In the genomic region with DNA sequence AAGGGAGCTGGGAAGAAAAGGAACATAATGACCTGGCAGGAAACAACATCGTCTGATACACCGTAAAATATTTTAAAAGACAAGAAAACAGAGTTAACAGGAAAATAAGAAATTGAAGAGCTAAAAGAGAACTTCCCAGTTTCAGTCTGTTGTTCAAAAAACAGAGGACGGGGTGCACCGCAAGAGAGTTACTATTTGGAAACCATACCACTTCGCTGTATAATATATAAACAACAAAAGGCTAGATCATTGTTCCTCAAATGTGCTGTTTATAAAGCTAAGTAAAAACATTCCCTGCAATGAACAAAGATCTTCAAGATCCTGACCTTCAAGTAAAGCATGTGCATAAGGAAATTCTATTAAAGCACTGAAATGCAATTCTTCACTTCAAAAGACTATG, we compare ENCODE assay signal across 10 cellular contexts. TPM values are rescaled to one million over a fixed set of nuclear protein-coding genes. Genes with fewer than 3 reads are reported as not detected.
DNase-seq lines count a peak whose midpoint lies in the region; ATAC-seq, FAIRE-seq and TF ChIP-seq lines count a peak whose summit lies in the region.
"Had no signal": no experiment of that assay in that cellular context is flagged by ENCODE, and none has a peak within 500 bp of the region (broad histone marks: within the 10 kb centered on the region; RNA-seq: fewer than 3 reads in every experiment).

No MANE protein-coding gene starts in this region.

- H3K9ac ChIP-seq in HepG2 (ENCODE audit: insufficient read depth, low read depth, low read length), result peak overlapping the region; percentile 95

- 28% methylated on average over 5 of the region's 5 CpGs for WGBS in HepG2 (ENCODE audit: low lambda C conversion rate)
- 9 to 10% methylated on average over 5 of the region's 5 CpGs for WGBS in upper lobe of left lung, 2 donors

- peaks cover 56% of the 10 kb centered on the region for H4K20me1 ChIP-seq in HepG2 (ENCODE audit: insufficient read depth, low read length)

- no peak overlapping the region for H2AFZ ChIP-seq in HepG2 (ENCODE audit: low read length)

- no peaks in the 10 kb centered on the region for H3K9me3 ChIP-seq in HepG2 (ENCODE audit: low read length)
- no peaks in the 10 kb centered on the region for H3K9me3 ChIP-seq in upper lobe of left lung

- no peak for TF ChIP-seq EP300 in HepG2 (IDR thresholded peaks at IDR 0.05; ENCODE audit: low read depth in 2 of 2, low read length in 2 of 2)
- no peak for TF ChIP-seq EP300 in HepG2 (CRISPR knock-in tag; IDR thresholded peaks at IDR 0.05; ENCODE audit: borderline replicate concordance)
- no peak for TF ChIP-seq EP300 in upper lobe of left lung (IDR thresholded peaks at IDR 0.05)

- ATAC-seq in HepG2 (no peak), upper lobe of left lung (ENCODE audit: low FRiP score in 2 of 2) (no peak), GM21528 (IDR thresholded peaks at IDR 0.05; ENCODE audit: low FRiP score, unreplicated experiment) (no peak)

- POLR2A ChIA-PET in HepG2 (lab: Yijun Ruan, JAX), result no interaction called here

- peak overlapping the region; percentile 87 for H3K4me2 ChIP-seq in HepG2 (ENCODE audit: low read depth, low read length)

- H3K36me3 Mint-ChIP-seq in activated naive CD4-positive, alpha-beta T cell treated with anti-CD3 and anti-CD28 coated beads for 36 hours (ENCODE audit: low read depth), result peaks cover 14% of the 10 kb centered on the region
- peaks cover 16% of the 10 kb centered on the region for H3K36me3 Mint-ChIP-seq in activated naive CD8-positive, alpha-beta T cell treated with anti-CD3 and anti-CD28 coated beads for 36 hours

- H3K36me3 ChIP-seq in HepG2 (replicated peaks in 1 of 2; ENCODE audit: control insufficient read depth in 1 of 2, insufficient read depth in 2 of 2, low read length in 2 of 2), result peaks cover 0 to 11% of the 10 kb centered on the region in 2 experiments; a peak in 2 of 5 replicates
- no peaks in the 10 kb centered on the region for H3K36me3 ChIP-seq in upper lobe of left lung

- no TSS peak for BruUV-seq in HepG2 (replicated peaks; lab: Mats Ljungman, UMichigan)

- H3K27ac ChIP-seq in HepG2 (ENCODE audit: extremely low read length, insufficient read depth, low read length) (peak overlapping the region; percentile 94), upper lobe of left lung (peak overlapping the region; percentile 95 to 99 (median 97))

- CTCF ChIA-PET in activated naive CD4-positive, alpha-beta T cell treated with anti-CD3 and anti-CD28 coated beads for 36 hours (lab: Charles Lee), result interaction anchor here (0.6 to 2.1 kb wide), 8 partner anchors 12 to 190 kb away, joined by 3 to 11 read pairs (median 3); no protein-coding TSS in a partner anchor
- CTCF ChIA-PET in HepG2 (lab: Yijun Ruan, JAX; ENCODE audit: low intra/inter-chr PET ratio, low total read pairs), result interaction anchor here (1.2 to 1.8 kb wide), 2 partner anchors 55 to 128 kb away, joined by 3 to 9 read pairs; no protein-coding TSS in a partner anchor

- H3K79me2 ChIP-seq in HepG2 (ENCODE audit: insufficient read depth, low read length), result peaks cover 77% of the 10 kb centered on the region

- no peak for FAIRE-seq in HepG2 (lab: Jason Lieb, UNC)
- FAIRE-seq: G401.6 had no signal

- no peak for TF ChIP-seq RAD21 in HepG2 (CRISPR knock-in tag; IDR thresholded peaks at IDR 0.05)

- in situ Hi-C loops in HepG2 (cut with HindIII; ENCODE audit: extremely low pct_ligation_motif_present, low pct_unique_long_range_greater_than_20kb), result no loop called here

- H3K4me3 ChIP-seq in HepG2 (replicated peaks in 1 of 3; ENCODE audit: insufficient read depth in 1 of 3, low read depth in 2 of 3, low read length in 3 of 3), result peak overlapping the region; percentile 83 to 97 (median 96); a peak in 5 of 6 replicates
- peak overlapping the region; percentile 48 to 91 (median 73) for H3K4me3 ChIP-seq in upper lobe of left lung

- peak overlapping the region; percentile 94 for H3K27ac Mint-ChIP-seq in activated naive CD4-positive, alpha-beta T cell treated with anti-CD3 and anti-CD28 coated beads for 36 hours
- peak overlapping the region; percentile 100 for H3K27ac Mint-ChIP-seq in activated naive CD8-positive, alpha-beta T cell treated with anti-CD3 and anti-CD28 coated beads for 36 hours

- intact Hi-C loops in activated naive CD4-positive, alpha-beta T cell treated with anti-CD3 and anti-CD28 coated beads for 36 hours (cut with micrococcal nuclease), result loop anchor here (2.0 to 5.0 kb wide), 4 partner anchors 33 to 577 kb away; no protein-coding TSS in a partner anchor
- intact Hi-C loops in HepG2 (cut with micrococcal nuclease; ENCODE audit: unreplicated experiment), result loop anchor here (2.0 to 5.0 kb wide), 4 partner anchors 13 to 188 kb away; partner anchors contain the start of gene C1D

- TF ChIP-seq CTCF in HepG2 (CRISPR knock-in tag; IDR thresholded peaks at IDR 0.05), result no peak
- no peak for TF ChIP-seq CTCF in upper lobe of left lung (IDR thresholded peaks at IDR 0.05)

- H3K9me3 Mint-ChIP-seq in activated naive CD4-positive, alpha-beta T cell treated with anti-CD3 and anti-CD28 coated beads for 36 hours, result no peaks in the 10 kb centered on the region
- no peaks in the 10 kb centered on the region for H3K9me3 Mint-ChIP-seq in activated naive CD8-positive, alpha-beta T cell treated with anti-CD3 and anti-CD28 coated beads for 36 hours

- H3K27me3 ChIP-seq in HepG2 (ENCODE audit: control insufficient read depth in 1 of 2, insufficient read depth in 2 of 2, low read length in 2 of 2), result no peaks in the 10 kb centered on the region; a peak in 1 of 5 replicates
- no peaks in the 10 kb centered on the region for H3K27me3 ChIP-seq in upper lobe of left lung

- peak overlapping the region; percentile 97 for H3K4me3 Mint-ChIP-seq in activated naive CD4-positive, alpha-beta T cell treated with anti-CD3 and anti-CD28 coated beads for 36 hours
- peak overlapping the region; percentile 97 for H3K4me3 Mint-ChIP-seq in activated naive CD8-positive, alpha-beta T cell treated with anti-CD3 and anti-CD28 coated beads for 36 hours

- TF ChIP-seq POLR2A in HepG2 (IDR thresholded peaks at IDR 0.05; ENCODE audit: insufficient read depth in 1 of 2, low read depth in 2 of 2, low read length in 2 of 2) (no peak), upper lobe of left lung (IDR thresholded peaks at IDR 0.05) (no peak)

- peaks cover 55% of the 10 kb centered on the region for H3K4me1 ChIP-seq in HepG2 (ENCODE audit: insufficient read depth, low read length)
- H3K4me1 ChIP-seq in upper lobe of left lung, result peaks cover 52 to 66% (median 55%) of the 10 kb centered on the region in 4 donors

- no peak for DNase-seq in activated naive CD4-positive, alpha-beta T cell treated with anti-CD3 and anti-CD28 coated beads for 36 hours
- no peak for DNase-seq in activated naive CD4-positive, alpha-beta T cell treated with anti-CD3 and anti-CD28 coated beads, Interleukin-2, amount 50 U/mL, for 16 hours
- no peak for DNase-seq in activated naive CD8-positive, alpha-beta T cell treated with anti-CD3 and anti-CD28 coated beads for 36 hours
- DNase-seq in HepG2 (ENCODE audit: low spot score) (no peak), upper lobe of left lung (no peak), NCI-H2171 treated with DMSO at 0.1 percent for 48 hours (lab: John Stamatoyannopoulos, UW) (no peak), GOT3 (lab: John Stamatoyannopoulos, UW) (no peak)
- DNase-seq: NCI-H69 had no signal

- peaks cover 29% of the 10 kb centered on the region for H3K4me1 Mint-ChIP-seq in activated naive CD4-positive, alpha-beta T cell treated with anti-CD3 and anti-CD28 coated beads for 36 hours (ENCODE audit: low read depth)
- H3K4me1 Mint-ChIP-seq in activated naive CD8-positive, alpha-beta T cell treated with anti-CD3 and anti-CD28 coated beads for 36 hours, result peaks cover 20% of the 10 kb centered on the region

- H3K27me3 Mint-ChIP-seq in activated naive CD4-positive, alpha-beta T cell treated with anti-CD3 and anti-CD28 coated beads for 36 hours (ENCODE audit: low read depth), result no peaks in the 10 kb centered on the region
- no peaks in the 10 kb centered on the region for H3K27me3 Mint-ChIP-seq in activated naive CD8-positive, alpha-beta T cell treated with anti-CD3 and anti-CD28 coated beads for 36 hours

TF ChIP-seq in HepG2, 621 proteins besides CTCF, POLR2A, EP300 and RAD21 (continues in another document):
- TF ChIP-seq ZEB1 (IDR thresholded peaks at IDR 0.05; ENCODE audit: insufficient replicate concordance, low read depth) (no peak), SATB2 (CRISPR knock-in tag; IDR thresholded peaks at IDR 0.05) (no peak), ZNF562 (CRISPR knock-in tag; IDR thresholded peaks at IDR 0.05; ENCODE audit: borderline replicate concordance) (no peak), FOXA1 (IDR thresholded peaks at IDR 0.05) (no peak), FOXA1 (CRISPR knock-in tag; IDR thresholded peaks at IDR 0.05) (no peak), ZNF160 (CRISPR knock-in tag; IDR thresholded peaks at IDR 0.05) (no peak), FOSL2 (CRISPR knock-in tag; IDR thresholded peaks at IDR 0.05) (no peak)

RNA-seq across cellular contexts. Expression of gene PPP3R1, which starts 2.1 kb away (rescaled TPM):
- total RNA-seq in activated naive CD4-positive, alpha-beta T cell treated with anti-CD3 and anti-CD28 coated beads for 36 hours, result 10 to 100 TPM; 61.3 to 63.5 TPM
- 10 to 100 TPM; 80.8 to 93.2 TPM for total RNA-seq in activated naive CD8-positive, alpha-beta T cell treated with anti-CD3 and anti-CD28 coated beads for 36 hours
- total RNA-seq in HepG2 (2016; rRNA removed; fragmentation: Illumina TruSeq; extraction: Trizol) (25.7 and 42.3 TPM in 2 replicates), upper lobe of left lung (10 to 100 TPM; 14.7 to 56.6 (median 45.4) TPM)
- 8.3 and 8.5 TPM in 2 replicates for total RNA-seq in HepG2 (2016; cell fraction: cytosol; rRNA removed; fragmentation: Illumina TruSeq; extraction: Trizol; ENCODE audit: low read depth)
- 27.2 and 43.7 TPM in 2 replicates for total RNA-seq in HepG2 (2016; cell fraction: insoluble cytoplasmic fraction; rRNA removed; fragmentation: Illumina TruSeq; extraction: Trizol)
- total RNA-seq in HepG2 (2016; cell fraction: membrane; rRNA removed; fragmentation: Illumina TruSeq; extraction: Trizol), result 28.3 and 35.0 TPM in 2 replicates
- 26.7 and 28.8 TPM in 2 replicates for total RNA-seq in HepG2 (2016; cell fraction: nucleus; rRNA removed; fragmentation: Illumina TruSeq; extraction: Trizol)
- 10.5 and 11.6 TPM in 2 replicates for polyA plus RNA-seq in HepG2 (2011; rRNA removed)
- 4.7 and 9.2 TPM in 2 replicates for polyA plus RNA-seq in HepG2 (2011; cell fraction: cytosol; rRNA removed)
- polyA plus RNA-seq in HepG2 (2011; cell fraction: nucleus; rRNA removed), result 4.5 and 5.9 TPM in 2 replicates
- 45.6 and 57.9 TPM in 2 replicates for polyA plus RNA-seq in HepG2 (2012)
- 4.1 and 4.4 TPM in 2 replicates for polyA plus RNA-seq in HepG2 (2016; cell fraction: cytosol; fragmentation: Illumina TruSeq; extraction: Trizol; ENCODE audit: low read depth)
- 62.1 and 62.9 TPM in 2 replicates for polyA plus RNA-seq in HepG2 (2016; cell fraction: insoluble cytoplasmic fraction; fragmentation: Illumina TruSeq; extraction: Trizol; ENCODE audit: low read depth)
- 17.2 and 17.6 TPM in 2 replicates for polyA plus RNA-seq in HepG2 (2016; cell fraction: membrane; fragmentation: Illumina TruSeq; extraction: Trizol; ENCODE audit: low read depth)
- 41.0 and 41.7 TPM in 2 replicates for polyA plus RNA-seq in HepG2 (2016; cell fraction: nucleus; fragmentation: Illumina TruSeq; extraction: Trizol; ENCODE audit: insufficient read depth, low read depth)
- 6.3 and 10.2 TPM in 2 replicates for polyA minus RNA-seq in HepG2 (2011; rRNA and poly(A)+ RNA removed; ENCODE audit: low replicate concordance)
- 29.7 and 31.3 TPM in 2 replicates for polyA minus RNA-seq in HepG2 (2011; cell fraction: cytosol; rRNA and poly(A)+ RNA removed)
- polyA minus RNA-seq in HepG2 (2011; cell fraction: nucleus; rRNA and poly(A)+ RNA removed), result 20.0 and 21.9 TPM in 2 replicates
